In genomic region chr17:34167359-34167758, GRCh38 we compare ENCODE assay signal across 20 cellular contexts.
DNase-seq lines count a peak whose midpoint lies in the region; ATAC-seq and TF ChIP-seq lines count a peak whose summit lies in the region.
"Had no signal": no experiment of that assay in that cellular context is flagged by ENCODE, and none has a peak within 500 bp of the region (broad histone marks: within the 10 kb centered on the region; RNA-seq: fewer than 3 reads in every experiment).

No MANE protein-coding gene starts in this region.

- peak overlapping the region; percentile 52 for H3K27ac ChIP-seq in caudate nucleus (ENCODE audit: low read depth, low read length)
- H3K27ac ChIP-seq in spleen, result no peak overlapping the region
- H3K27ac ChIP-seq: A549, ovary, RWPE1 had no signal

- intact Hi-C loops in spleen (cut with DNase I; ENCODE audit: low total_unique reads), result no loop called here

- 71 to 89% (median 82%) methylated on average over 5 of the region's 5 CpGs for WGBS in spleen, 5 donors

- no peaks in the 10 kb centered on the region for H3K36me3 ChIP-seq in spleen
- H3K36me3 ChIP-seq: ovary had no signal

- no peak for ATAC-seq in HG03378 (IDR thresholded peaks at IDR 0.05; ENCODE audit: unreplicated experiment)
- no peak for ATAC-seq in GM18868 (IDR thresholded peaks at IDR 0.05; ENCODE audit: unreplicated experiment)
- ATAC-seq: A549; naive thymus-derived CD8-positive, alpha-beta T cell had no signal

- no peak for TF ChIP-seq CTCF in spleen (IDR thresholded peaks at IDR 0.05 in 8 of 11, conservative IDR thresholded peaks at IDR 0.05 in 3 of 11)

- TF ChIP-seq POLR2A in spleen (IDR thresholded peaks at IDR 0.05), result no peak

- peaks cover 0 to 3% (median 0%) of the 10 kb centered on the region in 8 donors for H3K9me3 ChIP-seq in spleen
- H3K9me3 ChIP-seq: ovary had no signal

- no peaks in the 10 kb centered on the region for H3K4me1 ChIP-seq in spleen
- H3K4me1 ChIP-seq: A549 had no signal

- peak; percentile 22 for DNase-seq in NCI-H82 (lab: John Stamatoyannopoulos, UW)
- no peak for DNase-seq in NCI-H82 treated with DMSO at 0.1 percent for 48 hours (lab: John Stamatoyannopoulos, UW; ENCODE audit: unreplicated experiment)
- peak; percentile 74 for DNase-seq in NCI-H2029 treated with DMSO at 0.1 percent for 48 hours (lab: John Stamatoyannopoulos, UW)
- peak in 3 of 61 donors; percentile 16 to 56 (median 40) for DNase-seq in caudate nucleus (lab: John Stamatoyannopoulos, UW)
- peak; percentile 32 for DNase-seq in putamen (ENCODE audit: low spot score)
- no peak for DNase-seq in spleen
- DNase-seq: activated CD8-positive, alpha-beta memory T cell treated with anti-CD3 and anti-CD28 coated beads, Interleukin-2, amount 50 U/mL, for 4 hours; activated naive CD8-positive, alpha-beta T cell treated with anti-CD3 and anti-CD28 coated beads, Interleukin-2, amount 10 ng/mL, durations not matched to agents 7 days and 5 days; Calu3; effector memory CD4-positive, alpha-beta T cell; GOT3; naive thymus-derived CD8-positive, alpha-beta T cell; NCI-H1092 treated with DMSO at 0.1 percent for 48 hours; NCI-H226; ovary; substantia nigra had no signal

- peaks cover 0 to 92% (median 16%) of the 10 kb centered on the region in 7 donors for H3K27me3 ChIP-seq in spleen (replicated peaks in 1 of 7)
- H3K27me3 ChIP-seq: ovary had no signal

- H3K4me3 ChIP-seq in spleen, result no peak overlapping the region
- H3K4me3 ChIP-seq: A549, ovary had no signal

Comparison
In these comparisons a context has a peak if more than half of its experiments do, and no peak if none do; other contexts are left out.
1. DNase-seq: peak in NCI-H82 (single experiment), NCI-H2029 treated with DMSO at 0.1 percent for 48 hours (single experiment) and putamen (single experiment); none in NCI-H82 treated with DMSO at 0.1 percent for 48 hours (single experiment) and spleen (single experiment).